ENCODE assay signal across 25 cellular contexts in the genomic region with DNA sequence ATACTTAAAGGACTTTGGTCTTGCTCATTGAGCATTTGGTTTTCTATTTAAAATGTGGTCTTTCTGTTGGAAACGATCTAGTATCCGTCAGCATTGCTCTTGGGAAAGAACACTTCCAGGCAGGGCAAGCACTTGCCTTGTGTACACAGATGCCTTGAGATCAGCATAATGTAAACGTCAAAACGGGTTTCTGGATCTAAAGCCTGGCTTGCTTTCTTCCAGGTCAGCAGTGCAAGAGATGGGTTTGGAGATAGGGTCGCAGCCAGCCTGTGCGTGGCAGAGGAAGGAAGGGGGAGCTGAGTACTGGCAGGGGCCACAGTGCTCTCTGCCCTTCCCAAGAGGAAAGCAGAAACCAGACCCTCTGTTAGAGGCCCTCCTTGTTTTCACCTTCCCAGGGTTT.
DNase-seq lines count a peak whose midpoint lies in the region; ATAC-seq and TF ChIP-seq lines count a peak whose summit lies in the region.
"Had no signal": no experiment of that assay in that cellular context is flagged by ENCODE, and none has a peak within 500 bp of the region (broad histone marks: within the 10 kb centered on the region; RNA-seq: fewer than 3 reads in every experiment).

No MANE protein-coding gene starts in this region.

- peaks cover 27% of the 10 kb centered on the region for H3K36me3 ChIP-seq in mesodermal cell (ENCODE audit: control insufficient read depth, insufficient read depth, low read length)
- H3K36me3 ChIP-seq: Peyer's patch had no signal

- H3K4me1 Mint-ChIP-seq in activated CD4-positive, alpha-beta T cell treated with anti-CD3 and anti-CD28 coated beads, Interleukin-2, amount 10 ng/mL, durations not matched to agents 7 days and 5 days, result peaks cover 2% of the 10 kb centered on the region
- H3K4me1 Mint-ChIP-seq in natural killer cell, result no peaks in the 10 kb centered on the region
- H3K4me1 Mint-ChIP-seq: CD14-positive monocyte had no signal

- H3K9me3 ChIP-seq in mesodermal cell (ENCODE audit: control insufficient read depth, low read length), result no peaks in the 10 kb centered on the region
- H3K9me3 ChIP-seq: Peyer's patch, SJSA1 had no signal

- H3K4me3 Mint-ChIP-seq in activated CD4-positive, alpha-beta T cell treated with anti-CD3 and anti-CD28 coated beads, Interleukin-2, amount 10 ng/mL, durations not matched to agents 7 days and 5 days, result no peak overlapping the region
- H3K4me3 Mint-ChIP-seq in natural killer cell, result no peak overlapping the region
- H3K4me3 Mint-ChIP-seq: CD14-positive monocyte had no signal

- CTCF ChIA-PET in activated CD4-positive, alpha-beta T cell treated with anti-CD3 and anti-CD28 coated beads, Interleukin-2, amount 10 ng/mL, durations not matched to agents 7 days and 5 days (lab: Charles Lee), result no interaction called here

- no peak for TF ChIP-seq CTCF in VCaP (conservative IDR thresholded peaks at IDR 0.05)
- no peak for TF ChIP-seq CTCF in natural killer cell (IDR thresholded peaks at IDR 0.05)

- DNase-seq in activated CD4-positive, alpha-beta T cell treated with anti-CD3 and anti-CD28 coated beads, Interleukin-2, amount 10 ng/mL, durations not matched to agents 7 days and 5 days, result no peak
- DNase-seq in activated CD4-positive, alpha-beta T cell treated with anti-CD3 and anti-CD28 coated beads for 1 hour, result no peak
- no peak for DNase-seq in DMS153 (lab: John Stamatoyannopoulos, UW)
- DNase-seq in NCI-H82 (lab: John Stamatoyannopoulos, UW), result no peak
- DNase-seq in natural killer cell, result no peak
- DNase-seq: EL, GF-D8, GM23248, HCEC 1CT, KBM-7, NCI-H1092 treated with DMSO at 0.1 percent for 48 hours, NCI-H1436 treated with DMSO at 0.1 percent for 48 hours, NCI-H1930, NCI-H2227 treated with DMSO at 0.1 percent for 48 hours, NCI-H524, NCI-H774, Peyer's patch had no signal

- peaks cover 4% of the 10 kb centered on the region for H3K36me3 Mint-ChIP-seq in activated CD4-positive, alpha-beta T cell treated with anti-CD3 and anti-CD28 coated beads, Interleukin-2, amount 10 ng/mL, durations not matched to agents 7 days and 5 days (ENCODE audit: low read depth)
- no peaks in the 10 kb centered on the region for H3K36me3 Mint-ChIP-seq in natural killer cell

- ATAC-seq in GM18498 (IDR thresholded peaks at IDR 0.05; ENCODE audit: unreplicated experiment) (no peak), natural killer cell (no peak)
- ATAC-seq: HepG2, Right ventricle myocardium inferior had no signal

- WGBS in mesodermal cell (ENCODE audit: insufficient coverage in 2 of 2), 2 experiments, result 73 to 93% methylated on average over 4 to 6 of the region's 6 CpGs

- peak overlapping the region; percentile 65 for H3K27ac ChIP-seq in VCaP
- H3K27ac ChIP-seq in mesodermal cell (ENCODE audit: low read depth, low read length, severe bottlenecking), result peak overlapping the region; percentile 73
- H3K27ac ChIP-seq: GM23248, HL-60, Peyer's patch, SJSA1 had no signal

- no peak overlapping the region for H3K4me3 ChIP-seq in mesodermal cell (ENCODE audit: extremely low read depth, insufficient read depth, low read length, poor library complexity, severe bottlenecking)
- H3K4me3 ChIP-seq: GM23248, Peyer's patch, SJSA1 had no signal

- H3K9me3 Mint-ChIP-seq in activated CD4-positive, alpha-beta T cell treated with anti-CD3 and anti-CD28 coated beads, Interleukin-2, amount 10 ng/mL, durations not matched to agents 7 days and 5 days, result peaks cover 4% of the 10 kb centered on the region
- no peaks in the 10 kb centered on the region for H3K9me3 Mint-ChIP-seq in natural killer cell

- no peaks in the 10 kb centered on the region for H3K27me3 Mint-ChIP-seq in activated CD4-positive, alpha-beta T cell treated with anti-CD3 and anti-CD28 coated beads, Interleukin-2, amount 10 ng/mL, durations not matched to agents 7 days and 5 days
- no peaks in the 10 kb centered on the region for H3K27me3 Mint-ChIP-seq in natural killer cell (ENCODE audit: low read depth in 2 of 2)

- peak overlapping the region; percentile 54 for H3K27ac Mint-ChIP-seq in activated CD4-positive, alpha-beta T cell treated with anti-CD3 and anti-CD28 coated beads, Interleukin-2, amount 10 ng/mL, durations not matched to agents 7 days and 5 days
- H3K27ac Mint-ChIP-seq in natural killer cell, result no peak overlapping the region

- intact Hi-C loops in natural killer cell (cut with micrococcal nuclease), result no loop called here

- no peaks in the 10 kb centered on the region for H3K4me1 ChIP-seq in mesodermal cell (ENCODE audit: control insufficient read depth, insufficient read depth, low read length, poor library complexity, severe bottlenecking)
- H3K4me1 ChIP-seq: Peyer's patch, SJSA1 had no signal

- POLR2A ChIA-PET in activated CD4-positive, alpha-beta T cell treated with anti-CD3 and anti-CD28 coated beads, Interleukin-2, amount 10 ng/mL, durations not matched to agents 7 days and 5 days (lab: Charles Lee), result no interaction called here
